Comparison of ENCODE assay signal across 23 cellular contexts in the genomic region with DNA sequence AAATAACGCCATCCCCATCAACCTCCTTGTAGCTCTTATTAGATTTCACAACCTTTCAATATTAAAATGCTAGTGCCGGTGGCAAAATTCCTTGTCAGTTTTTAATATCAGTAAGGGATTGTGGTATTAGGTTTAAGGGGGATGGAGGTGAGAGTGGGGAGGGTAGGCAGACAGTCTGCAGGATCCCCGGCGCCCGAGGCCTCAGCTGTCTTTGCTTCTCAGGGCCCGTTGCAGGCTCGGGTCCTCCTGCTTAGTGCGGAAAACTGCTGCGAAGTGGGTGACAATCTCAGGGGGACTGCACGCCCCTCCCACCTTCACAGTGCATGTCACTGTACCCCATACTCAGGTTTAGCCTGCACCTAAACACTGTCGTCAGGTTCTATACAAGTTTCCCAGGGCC.
"Had no signal": no experiment of that assay in that cellular context is flagged by ENCODE, and none has a peak within 500 bp of the region (broad histone marks: within the 10 kb centered on the region; RNA-seq: fewer than 3 reads in every experiment).

No MANE protein-coding gene starts in this region.

- H3K4me3 ChIP-seq: left ventricle myocardium inferior, lung, mucosa of descending colon, pancreas, prostate gland, skin epidermis, suprapubic skin, thoracic aorta, tibial artery, upper lobe of right lung had no signal

- H3K4me3 Mint-ChIP-seq: naive thymus-derived CD4-positive, alpha-beta T cell; natural killer cell treated with Interleukin-12 subunit alpha and Interleukin-12 subunit beta and Interleukin-15 and Interleukin-18, amount 100 ng/mL, for 72 hours; stimulated activated effector memory CD8-positive, alpha-beta T cell treated with anti-CD3 and anti-CD28 coated beads, Interleukin-12 subunit alpha, Interleukin-12 subunit beta, amount 100 ng/mL, for 72 hours; stimulated activated naive CD8-positive, alpha-beta T cell treated with anti-CD3 and anti-CD28 coated beads, Interleukin-15, Interleukin-2, amounts not matched to agents 100 ng/mL and 50 ng/mL, for 24 hours had no signal

- H3K9me3 ChIP-seq: mucosa of descending colon, pancreas, prostate gland, suprapubic skin, thoracic aorta, tibial artery, upper lobe of right lung had no signal

- H3K27ac ChIP-seq: left ventricle myocardium inferior, pancreas, prostate gland, skin epidermis, suprapubic skin, thoracic aorta, tibial artery, upper lobe of right lung had no signal

- H3K36me3 ChIP-seq: left ventricle myocardium inferior, pancreas, prostate gland, suprapubic skin, thoracic aorta, tibial artery, upper lobe of right lung had no signal

- DNase-seq: left ventricle myocardium inferior; midbrain; mucosa of descending colon; naive thymus-derived CD4-positive, alpha-beta T cell; nucleus accumbens; posterior cingulate gyrus; right cardiac atrium; stimulated activated CD4-positive, alpha-beta T cell treated with anti-CD3 and anti-CD28 coated beads, Interleukin-12 subunit alpha, Interleukin-12 subunit beta, amount 100 ng/mL, for 4 hours; stimulated activated CD4-positive, alpha-beta T cell treated with anti-CD3 and anti-CD28 coated beads, Interleukin-4, amount 100 ng/mL, for 24 hours; stimulated activated naive CD4-positive, alpha-beta T cell; tibial artery; trophoblast cell; upper lobe of right lung had no signal

- H3K27me3 ChIP-seq: pancreas had no signal

- H3K4me1 ChIP-seq: pancreas, prostate gland, suprapubic skin, tibial artery, upper lobe of right lung had no signal

- H3K27ac Mint-ChIP-seq: naive thymus-derived CD4-positive, alpha-beta T cell; natural killer cell treated with Interleukin-12 subunit alpha and Interleukin-12 subunit beta and Interleukin-15 and Interleukin-18, amount 100 ng/mL, for 72 hours; stimulated activated effector memory CD8-positive, alpha-beta T cell treated with anti-CD3 and anti-CD28 coated beads, Interleukin-12 subunit alpha, Interleukin-12 subunit beta, amount 100 ng/mL, for 72 hours; stimulated activated naive CD8-positive, alpha-beta T cell treated with anti-CD3 and anti-CD28 coated beads, Interleukin-15, Interleukin-2, amounts not matched to agents 100 ng/mL and 50 ng/mL, for 24 hours had no signal

- H3K36me3 Mint-ChIP-seq: naive thymus-derived CD4-positive, alpha-beta T cell; natural killer cell treated with Interleukin-12 subunit alpha and Interleukin-12 subunit beta and Interleukin-15 and Interleukin-18, amount 100 ng/mL, for 72 hours; stimulated activated effector memory CD8-positive, alpha-beta T cell treated with anti-CD3 and anti-CD28 coated beads, Interleukin-12 subunit alpha, Interleukin-12 subunit beta, amount 100 ng/mL, for 72 hours had no signal

- H3K9me3 Mint-ChIP-seq: natural killer cell treated with Interleukin-12 subunit alpha and Interleukin-12 subunit beta and Interleukin-15 and Interleukin-18, amount 100 ng/mL, for 72 hours; stimulated activated effector memory CD8-positive, alpha-beta T cell treated with anti-CD3 and anti-CD28 coated beads, Interleukin-12 subunit alpha, Interleukin-12 subunit beta, amount 100 ng/mL, for 72 hours; stimulated activated naive CD8-positive, alpha-beta T cell treated with anti-CD3 and anti-CD28 coated beads, Interleukin-15, Interleukin-2, amounts not matched to agents 100 ng/mL and 50 ng/mL, for 24 hours had no signal

- ATAC-seq: mucosa of descending colon; naive thymus-derived CD4-positive, alpha-beta T cell; natural killer cell treated with Interleukin-12 subunit alpha and Interleukin-12 subunit beta and Interleukin-15 and Interleukin-18, amount 100 ng/mL, for 72 hours; sciatic nerve; stimulated activated effector memory CD8-positive, alpha-beta T cell treated with anti-CD3 and anti-CD28 coated beads, Interleukin-12 subunit alpha, Interleukin-12 subunit beta, amount 100 ng/mL, for 72 hours; upper lobe of right lung had no signal

- H3K4me1 Mint-ChIP-seq: stimulated activated effector memory CD8-positive, alpha-beta T cell treated with anti-CD3 and anti-CD28 coated beads, Interleukin-12 subunit alpha, Interleukin-12 subunit beta, amount 100 ng/mL, for 72 hours had no signal
